Comparison of ENCODE assay signal across 8 cellular contexts in the genomic region with DNA sequence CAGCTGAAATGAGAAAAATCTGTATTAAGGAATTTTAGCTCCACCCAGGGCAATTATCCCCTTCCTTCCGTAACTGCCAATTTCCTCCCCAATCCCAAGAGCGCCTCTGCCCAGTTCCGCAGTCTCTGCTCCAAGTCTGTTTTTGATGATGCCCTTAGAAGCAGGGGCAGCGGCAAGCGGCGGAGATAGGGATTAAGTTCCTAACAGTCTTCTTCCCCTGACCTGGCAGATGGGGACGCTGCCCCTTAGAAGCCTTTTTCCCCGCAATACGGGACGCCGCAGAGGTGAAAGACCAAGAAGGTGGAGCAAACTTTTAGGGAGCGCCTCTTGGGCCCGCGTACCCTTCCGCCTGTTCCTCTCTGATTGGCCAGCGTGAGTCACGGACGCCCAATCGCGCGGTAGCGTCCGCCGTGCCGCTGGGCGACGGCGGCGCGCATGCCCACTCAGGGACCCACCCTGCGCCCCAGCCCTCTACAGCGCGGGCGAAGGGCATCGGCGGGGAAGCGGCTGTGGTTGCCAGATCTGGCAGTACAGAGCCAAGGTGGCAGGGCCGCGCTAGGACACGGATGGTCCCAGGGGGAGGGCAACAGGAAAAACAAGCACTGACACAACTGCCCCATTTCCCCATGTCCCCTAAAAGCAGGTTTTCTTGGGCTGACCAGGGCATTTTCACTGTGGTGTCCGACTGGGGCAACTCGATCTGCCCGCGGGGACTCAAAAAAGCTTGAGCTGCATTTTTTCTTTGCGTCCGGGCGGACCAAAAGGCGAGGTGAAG. TPM values are rescaled to one million over a fixed set of nuclear protein-coding genes. Genes with fewer than 3 reads are reported as not detected.
DNase-seq lines count a peak whose midpoint lies in the region; ATAC-seq, FAIRE-seq and TF ChIP-seq lines count a peak whose summit lies in the region.

No MANE protein-coding gene starts in this region.

- peaks cover 3% of the 10 kb centered on the region for H3K36me3 Mint-ChIP-seq in T-helper 1 cell treated with Interleukin-12 subunit alpha and Interleukin-12 subunit beta and Interleukin-4 antibody, amounts not matched to agents 30 μg/mL and 1 μg/mL, for 36 hours (ENCODE audit: low read depth)

- no peaks in the 10 kb centered on the region for H3K27me3 ChIP-seq in right atrium auricular region
- H3K27me3 ChIP-seq in psoas muscle (ENCODE audit: insufficient read depth in 3 of 3, low read length in 2 of 3), result no peaks in the 10 kb centered on the region

- H3K9me3 ChIP-seq in right atrium auricular region (no peaks in the 10 kb centered on the region), psoas muscle (no peaks in the 10 kb centered on the region)

- intact Hi-C loops in psoas muscle (cut with DNase I), result loop anchor here in 1 of 2 donors (5.0 kb wide), 1 partner anchor 36 kb away; no protein-coding TSS in a partner anchor

- H3K36me3 ChIP-seq in right atrium auricular region (no peaks in the 10 kb centered on the region), psoas muscle (ENCODE audit: insufficient read depth in 1 of 2, low read depth in 1 of 2) (no peaks in the 10 kb centered on the region)

- no peak for TF ChIP-seq CTCF in right atrium auricular region (IDR thresholded peaks at IDR 0.05)
- no peak for TF ChIP-seq CTCF in psoas muscle (IDR thresholded peaks at IDR 0.05)

- ATAC-seq in GM18498 (IDR thresholded peaks at IDR 0.05; ENCODE audit: unreplicated experiment), result peak; percentile 74
- ATAC-seq in HG02885 (IDR thresholded peaks at IDR 0.05; ENCODE audit: poor library complexity, unreplicated experiment), result peak; percentile 73
- ATAC-seq in psoas muscle, result peak; percentile 93 to 95 (median 94)

- H3K27ac Mint-ChIP-seq in T-helper 1 cell treated with Interleukin-12 subunit alpha and Interleukin-12 subunit beta and Interleukin-4 antibody, amounts not matched to agents 30 μg/mL and 1 μg/mL, for 36 hours, result peak overlapping the region; percentile 95

- no peaks in the 10 kb centered on the region for H3K9me3 Mint-ChIP-seq in T-helper 1 cell treated with Interleukin-12 subunit alpha and Interleukin-12 subunit beta and Interleukin-4 antibody, amounts not matched to agents 30 μg/mL and 1 μg/mL, for 36 hours

- peaks cover under 1% of the 10 kb centered on the region for H3K27me3 Mint-ChIP-seq in T-helper 1 cell treated with Interleukin-12 subunit alpha and Interleukin-12 subunit beta and Interleukin-4 antibody, amounts not matched to agents 30 μg/mL and 1 μg/mL, for 36 hours (ENCODE audit: low read depth)

- H3K4me3 Mint-ChIP-seq in T-helper 1 cell treated with Interleukin-12 subunit alpha and Interleukin-12 subunit beta and Interleukin-4 antibody, amounts not matched to agents 30 μg/mL and 1 μg/mL, for 36 hours, result peak overlapping the region; percentile 93

- 0% methylated on average over 44 to 48 of the region's 48 CpGs for WGBS in psoas muscle, 3 donors

- H3K27ac ChIP-seq in angular gyrus (ENCODE audit: low read depth, low read length) (peak overlapping the region; percentile 99), right atrium auricular region (peak overlapping the region; percentile 98 to 99), psoas muscle (peak overlapping the region; percentile 92)

- H3K4me3 ChIP-seq in right atrium auricular region, result peak overlapping the region; percentile 78 to 80
- H3K4me3 ChIP-seq in psoas muscle, result peak overlapping the region; percentile 72

- DNase-seq in NCI-H1694 (lab: John Stamatoyannopoulos, UW), result peak; percentile 71
- DNase-seq in right atrium auricular region (ENCODE audit: low spot score), result peak; percentile 91
- peak; percentile 91 to 95 for DNase-seq in psoas muscle
- DNase-seq in urothelium cell line (ENCODE audit: low spot score), result peak; percentile 89

- peaks cover 26% of the 10 kb centered on the region for H3K4me1 Mint-ChIP-seq in T-helper 1 cell treated with Interleukin-12 subunit alpha and Interleukin-12 subunit beta and Interleukin-4 antibody, amounts not matched to agents 30 μg/mL and 1 μg/mL, for 36 hours (ENCODE audit: low read depth)

- no peak for FAIRE-seq in urothelium cell line (lab: Jason Lieb, UNC)

- H3K4me1 ChIP-seq in right atrium auricular region (peaks cover 0 to 20% of the 10 kb centered on the region in 2 donors), psoas muscle (peaks cover 25% of the 10 kb centered on the region)

RNA-seq across cellular contexts. Expression of a gene that starts 0.8 kb away (rescaled TPM):
- 10 to 100 TPM; 28.3 to 31.4 TPM for total RNA-seq in right atrium auricular region
- total RNA-seq in psoas muscle, result 10 to 100 TPM; 29.1 to 39.7 (median 35.9) TPM
- 10 to 100 TPM; 14.0 to 22.4 (median 15.2) TPM for polyA plus RNA-seq in psoas muscle

Comparison
In these comparisons a context has a peak if more than half of its experiments do, and no peak if none do; other contexts are left out.
1. Peak in every context shown above with its lines: DNase-seq, ATAC-seq, H3K4me3 ChIP-seq and H3K27ac ChIP-seq.